17 cellular contexts compared by ENCODE assay signal in genomic region chr15:78102741-78103140, GRCh38. TPM values are rescaled to one million over a fixed set of nuclear protein-coding genes. Genes with fewer than 3 reads are reported as not detected.
A peak's percentile ranks its signal among the peaks of the same experiment; 100 is the strongest.
DNase-seq lines count a peak whose midpoint lies in the region; ATAC-seq and TF ChIP-seq lines count a peak whose summit lies in the region.
"Had no signal": no experiment of that assay in that cellular context is flagged by ENCODE, and none has a peak within 500 bp of the region (broad histone marks: within the 10 kb centered on the region; RNA-seq: fewer than 3 reads in every experiment).

No MANE protein-coding gene starts in this region.

- no peak overlapping the region for H3K4me3 Mint-ChIP-seq in CD4-positive, CD25-positive, alpha-beta regulatory T cell
- H3K4me3 Mint-ChIP-seq in CD4-positive, alpha-beta memory T cell, result no peak overlapping the region
- H3K4me3 Mint-ChIP-seq in activated CD8-positive, alpha-beta T cell treated with anti-CD3 and anti-CD28 coated beads, Interleukin-2, amount 10 ng/mL, durations not matched to agents 7 days and 5 days, result peak overlapping the region; percentile 67
- H3K4me3 Mint-ChIP-seq in HFFc6, result no peak overlapping the region

- H3K9me3 ChIP-seq in CD4-positive, CD25-positive, alpha-beta regulatory T cell (ENCODE audit: control insufficient read depth in 2 of 2, low read length in 2 of 2), result no peaks in the 10 kb centered on the region
- no peaks in the 10 kb centered on the region for H3K9me3 ChIP-seq in CD4-positive, alpha-beta memory T cell (ENCODE audit: control insufficient read depth in 1 of 2, low read length in 2 of 2)
- H3K9me3 ChIP-seq in mucosa of descending colon, result no peaks in the 10 kb centered on the region
- H3K9me3 ChIP-seq: heart left ventricle, right atrium auricular region, tibial artery had no signal

- no peaks in the 10 kb centered on the region for H3K36me3 ChIP-seq in CD4-positive, CD25-positive, alpha-beta regulatory T cell (ENCODE audit: control insufficient read depth, insufficient read depth, low read length)
- H3K36me3 ChIP-seq in CD4-positive, alpha-beta memory T cell (ENCODE audit: insufficient read depth, low read length), result no peaks in the 10 kb centered on the region
- no peaks in the 10 kb centered on the region for H3K36me3 ChIP-seq in mucosa of descending colon (ENCODE audit: low read depth)
- H3K36me3 ChIP-seq: heart left ventricle, right atrium auricular region, tibial artery had no signal

- H3K4me1 ChIP-seq in CD4-positive, CD25-positive, alpha-beta regulatory T cell (ENCODE audit: control insufficient read depth, insufficient read depth, low read length, poor library complexity, severe bottlenecking), result peaks cover 39% of the 10 kb centered on the region
- peaks cover 46% of the 10 kb centered on the region for H3K4me1 ChIP-seq in CD4-positive, alpha-beta memory T cell (ENCODE audit: insufficient read depth, low read length)
- H3K4me1 ChIP-seq in mucosa of descending colon (ENCODE audit: low read depth), result peaks cover 10% of the 10 kb centered on the region
- H3K4me1 ChIP-seq: tibial artery had no signal

- peak overlapping the region in 2 of 3 donors; percentile 90 to 91 for H3K27ac Mint-ChIP-seq in CD4-positive, CD25-positive, alpha-beta regulatory T cell
- peak overlapping the region; percentile 19 to 93 (median 79) for H3K27ac Mint-ChIP-seq in CD4-positive, alpha-beta memory T cell
- H3K27ac Mint-ChIP-seq in activated CD8-positive, alpha-beta T cell treated with anti-CD3 and anti-CD28 coated beads, Interleukin-2, amount 10 ng/mL, durations not matched to agents 7 days and 5 days, result peak overlapping the region; percentile 96
- H3K27ac Mint-ChIP-seq in HFFc6, result no peak overlapping the region

- intact Hi-C loops in CD4-positive, alpha-beta memory T cell (cut with micrococcal nuclease), result no loop called here
- intact Hi-C loops in mucosa of descending colon (cut with DNase I, micrococcal nuclease), result loop anchor here in 1 of 2 donors (10.0 kb wide), 1 partner anchor 138 kb away; no protein-coding TSS in a partner anchor

- no peaks in the 10 kb centered on the region for H3K27me3 ChIP-seq in CD4-positive, CD25-positive, alpha-beta regulatory T cell (ENCODE audit: control insufficient read depth, insufficient read depth, low read length)
- no peaks in the 10 kb centered on the region for H3K27me3 ChIP-seq in CD4-positive, alpha-beta memory T cell (ENCODE audit: insufficient read depth, low read length)
- H3K27me3 ChIP-seq: heart left ventricle, right atrium auricular region, tibial artery had no signal

- no peaks in the 10 kb centered on the region for H3K27me3 Mint-ChIP-seq in CD4-positive, CD25-positive, alpha-beta regulatory T cell
- no peaks in the 10 kb centered on the region for H3K27me3 Mint-ChIP-seq in CD4-positive, alpha-beta memory T cell
- no peaks in the 10 kb centered on the region for H3K27me3 Mint-ChIP-seq in activated CD8-positive, alpha-beta T cell treated with anti-CD3 and anti-CD28 coated beads, Interleukin-2, amount 10 ng/mL, durations not matched to agents 7 days and 5 days (ENCODE audit: low read depth)
- H3K27me3 Mint-ChIP-seq in HFFc6 (ENCODE audit: insufficient read depth), result peaks cover 14% of the 10 kb centered on the region

- POLR2A ChIA-PET in CD4-positive, alpha-beta memory T cell (lab: Charles Lee; ENCODE audit: partially characterized antibody), result interaction anchor here (0.7 to 4.1 kb wide), 7 partner anchors 9 to 102 kb away, joined by 3 to 22 read pairs (median 4); no protein-coding TSS in a partner anchor
- POLR2A ChIA-PET in activated CD8-positive, alpha-beta T cell treated with anti-CD3 and anti-CD28 coated beads, Interleukin-2, amount 10 ng/mL, durations not matched to agents 7 days and 5 days (lab: Charles Lee), result interaction anchor here (0.6 to 2.1 kb wide), 8 partner anchors 10 to 224 kb away, joined by 3 to 14 read pairs (median 4); partner anchors contain the start of genes CIB2 and SH2D7

- H3K4me1 Mint-ChIP-seq in CD4-positive, CD25-positive, alpha-beta regulatory T cell, result peaks cover 4 to 46% (median 29%) of the 10 kb centered on the region in 4 donors
- H3K4me1 Mint-ChIP-seq in CD4-positive, alpha-beta memory T cell, result peaks cover 31 to 55% (median 42%) of the 10 kb centered on the region in 4 donors
- peaks cover 76% of the 10 kb centered on the region for H3K4me1 Mint-ChIP-seq in activated CD8-positive, alpha-beta T cell treated with anti-CD3 and anti-CD28 coated beads, Interleukin-2, amount 10 ng/mL, durations not matched to agents 7 days and 5 days (ENCODE audit: low read depth)
- H3K4me1 Mint-ChIP-seq in HFFc6 (ENCODE audit: low read depth), result peaks cover 11% of the 10 kb centered on the region

- H3K27ac ChIP-seq in CD4-positive, CD25-positive, alpha-beta regulatory T cell (ENCODE audit: insufficient read depth, low read length, poor library complexity, severe bottlenecking), result peak overlapping the region; percentile 64
- H3K27ac ChIP-seq in CD4-positive, alpha-beta memory T cell (ENCODE audit: low read depth, low read length), result peak overlapping the region; percentile 50
- H3K27ac ChIP-seq: GM23248, right atrium auricular region, tibial artery had no signal

- CTCF ChIA-PET in CD4-positive, alpha-beta memory T cell (lab: Charles Lee; ENCODE audit: partially characterized antibody), result interaction anchor here (0.6 to 11.4 kb wide), 6 partner anchors 10 to 144 kb away, joined by 3 to 236 read pairs (median 6); no protein-coding TSS in a partner anchor
- CTCF ChIA-PET in activated CD8-positive, alpha-beta T cell treated with anti-CD3 and anti-CD28 coated beads, Interleukin-2, amount 10 ng/mL, durations not matched to agents 7 days and 5 days (lab: Charles Lee), result interaction anchor here (0.7 to 3.3 kb wide), 8 partner anchors 9 to 136 kb away, joined by 3 to 17 read pairs (median 4); no protein-coding TSS in a partner anchor

- H3K36me3 Mint-ChIP-seq in CD4-positive, CD25-positive, alpha-beta regulatory T cell, result no peaks in the 10 kb centered on the region
- no peaks in the 10 kb centered on the region for H3K36me3 Mint-ChIP-seq in CD4-positive, alpha-beta memory T cell
- H3K36me3 Mint-ChIP-seq in activated CD8-positive, alpha-beta T cell treated with anti-CD3 and anti-CD28 coated beads, Interleukin-2, amount 10 ng/mL, durations not matched to agents 7 days and 5 days (ENCODE audit: low read depth), result no peaks in the 10 kb centered on the region
- H3K36me3 Mint-ChIP-seq in HFFc6 (ENCODE audit: low read depth), result no peaks in the 10 kb centered on the region

- no peak for DNase-seq in CD4-positive, CD25-positive, alpha-beta regulatory T cell
- no peak for DNase-seq in CD4-positive, alpha-beta memory T cell
- DNase-seq in activated CD8-positive, alpha-beta T cell treated with anti-CD3 and anti-CD28 coated beads, Interleukin-2, amount 10 ng/mL, durations not matched to agents 7 days and 5 days, result no peak
- DNase-seq in mucosa of descending colon (no peak), CD1c-positive myeloid dendritic cell (ENCODE audit: extremely low spot score) (no peak), HFFc6 (no peak)
- DNase-seq: GM23248; NCI-H1417; NCI-H526 treated with DMSO at 0.1 percent for 48 hours; SHP77 treated with DMSO at 0.1 percent for 48 hours; stimulated activated naive CD4-positive, alpha-beta T cell; tibial artery had no signal

- no peak overlapping the region for H3K4me3 ChIP-seq in CD4-positive, CD25-positive, alpha-beta regulatory T cell (ENCODE audit: low read depth, low read length)
- no peak overlapping the region for H3K4me3 ChIP-seq in CD4-positive, alpha-beta memory T cell (ENCODE audit: low read length in 2 of 2)
- no peak overlapping the region for H3K4me3 ChIP-seq in mucosa of descending colon
- H3K4me3 ChIP-seq: GM23248, heart left ventricle, lung, right atrium auricular region, tibial artery had no signal

- H3K9me3 Mint-ChIP-seq in CD4-positive, CD25-positive, alpha-beta regulatory T cell, result no peaks in the 10 kb centered on the region
- no peaks in the 10 kb centered on the region for H3K9me3 Mint-ChIP-seq in CD4-positive, alpha-beta memory T cell
- no peaks in the 10 kb centered on the region for H3K9me3 Mint-ChIP-seq in activated CD8-positive, alpha-beta T cell treated with anti-CD3 and anti-CD28 coated beads, Interleukin-2, amount 10 ng/mL, durations not matched to agents 7 days and 5 days (ENCODE audit: insufficient read depth)
- no peaks in the 10 kb centered on the region for H3K9me3 Mint-ChIP-seq in HFFc6

- no peak for TF ChIP-seq CTCF in mucosa of descending colon (IDR thresholded peaks at IDR 0.05)
- TF ChIP-seq CTCF in HFFc6 (IDR thresholded peaks at IDR 0.05), result no peak

- ATAC-seq in CD4-positive, CD25-positive, alpha-beta regulatory T cell (ENCODE audit: low read depth in 2 of 2), result no peak
- no peak for ATAC-seq in activated CD8-positive, alpha-beta T cell treated with anti-CD3 and anti-CD28 coated beads, Interleukin-2, amount 10 ng/mL, durations not matched to agents 7 days and 5 days
- peak; percentile 27 for ATAC-seq in mucosa of descending colon
- ATAC-seq in HG02973 (IDR thresholded peaks at IDR 0.05; ENCODE audit: unreplicated experiment), result no peak
- ATAC-seq: heart left ventricle had no signal

RNA-seq across cellular contexts. Expression of gene SH2D7, which starts 10.4 kb away (rescaled TPM):
- total RNA-seq in CD4-positive, CD25-positive, alpha-beta regulatory T cell, result not detected
- polyA plus RNA-seq in CD4-positive, CD25-positive, alpha-beta regulatory T cell, result under 1 TPM in 1 of 4 donors, not detected in 3; 0.09 TPM
- not detected for total RNA-seq in CD4-positive, alpha-beta memory T cell
- polyA plus RNA-seq in CD4-positive, alpha-beta memory T cell, result not detected
- under 1 TPM; 0.29 to 0.31 TPM for total RNA-seq in activated CD8-positive, alpha-beta T cell treated with anti-CD3 and anti-CD28 coated beads, Interleukin-2, amount 10 ng/mL, durations not matched to agents 7 days and 5 days
- total RNA-seq in mucosa of descending colon, result 1 to 10 TPM; 1.9 to 2.8 (median 2.2) TPM
- not detected for total RNA-seq in HFFc6 (2021; fragmentation: NEBNext Ultra II Directional; extraction: Animal tissue kit (Norgen Biotek cat#: 25700))
- total RNA-seq: GM23248, heart left ventricle, osteoblast, right atrium auricular region had no signal
- polyA plus RNA-seq: GM23248, heart left ventricle had no signal

RNA-seq across cellular contexts. Expression of gene TBC1D2B, which starts 25.2 kb away (rescaled TPM):
- 117 TPM for total RNA-seq in CD4-positive, CD25-positive, alpha-beta regulatory T cell
- 10 to 100 TPM; 12.2 to 17.9 (median 15.4) TPM for polyA plus RNA-seq in CD4-positive, CD25-positive, alpha-beta regulatory T cell
- 100 to 1,000 TPM in 1 of 2 experiments, 10 to 100 TPM in 1; 98.1 to 114 TPM for total RNA-seq in CD4-positive, alpha-beta memory T cell
- 10 to 100 TPM in 1 of 2 donors, 1 to 10 TPM in 1; 5.6 to 35.4 TPM for polyA plus RNA-seq in CD4-positive, alpha-beta memory T cell
- 100 to 1,000 TPM; 109 to 119 TPM for total RNA-seq in activated CD8-positive, alpha-beta T cell treated with anti-CD3 and anti-CD28 coated beads, Interleukin-2, amount 10 ng/mL, durations not matched to agents 7 days and 5 days
- 10 to 100 TPM; 54.8 to 65.6 (median 57.0) TPM for total RNA-seq in mucosa of descending colon
- total RNA-seq in HFFc6 (2021; fragmentation: NEBNext Ultra II Directional; extraction: Animal tissue kit (Norgen Biotek cat#: 25700)), result 10 to 100 TPM; 34.1 to 42.5 (median 38.0) TPM

RNA-seq across cellular contexts. Expression of gene CIB2, which starts 28.5 kb away (rescaled TPM):
- total RNA-seq in CD4-positive, CD25-positive, alpha-beta regulatory T cell, result 1.2 TPM
- 1 to 10 TPM in 3 of 4 donors, under 1 TPM in 1; 0.94 to 2.7 (median 1.9) TPM for polyA plus RNA-seq in CD4-positive, CD25-positive, alpha-beta regulatory T cell
- 1 to 10 TPM; 1.0 to 1.7 TPM for total RNA-seq in CD4-positive, alpha-beta memory T cell
- polyA plus RNA-seq in CD4-positive, alpha-beta memory T cell, result 1 to 10 TPM in 1 of 2 donors, under 1 TPM in 1; 0.56 to 2.2 TPM
- 1 to 10 TPM; 1.4 to 2.2 TPM for total RNA-seq in activated CD8-positive, alpha-beta T cell treated with anti-CD3 and anti-CD28 coated beads, Interleukin-2, amount 10 ng/mL, durations not matched to agents 7 days and 5 days
- 10 to 100 TPM in 2 of 3 donors, 1 to 10 TPM in 1; 8.1 to 13.7 (median 10.9) TPM for total RNA-seq in mucosa of descending colon
- 1 to 10 TPM; 1.3 to 1.8 (median 1.4) TPM for total RNA-seq in HFFc6 (2021; fragmentation: NEBNext Ultra II Directional; extraction: Animal tissue kit (Norgen Biotek cat#: 25700))

RNA-seq across cellular contexts. Expression of gene IDH3A, which starts 46.4 kb away (rescaled TPM):
- 51.9 TPM for total RNA-seq in CD4-positive, CD25-positive, alpha-beta regulatory T cell
- 10 to 100 TPM; 38.2 to 62.1 (median 46.8) TPM for polyA plus RNA-seq in CD4-positive, CD25-positive, alpha-beta regulatory T cell
- total RNA-seq in CD4-positive, alpha-beta memory T cell, result 10 to 100 TPM; 45.1 to 46.8 TPM
- 10 to 100 TPM; 39.7 to 69.1 TPM for polyA plus RNA-seq in CD4-positive, alpha-beta memory T cell
- total RNA-seq in activated CD8-positive, alpha-beta T cell treated with anti-CD3 and anti-CD28 coated beads, Interleukin-2, amount 10 ng/mL, durations not matched to agents 7 days and 5 days, result 10 to 100 TPM; 80.7 to 84.2 TPM
- 100 to 1,000 TPM; 183 to 227 (median 207) TPM for total RNA-seq in mucosa of descending colon
- 10 to 100 TPM; 67.3 to 82.1 (median 78.3) TPM for total RNA-seq in HFFc6 (2021; fragmentation: NEBNext Ultra II Directional; extraction: Animal tissue kit (Norgen Biotek cat#: 25700))
